ENCODE assay signal across 9 cellular contexts in genomic region chr11:117796456-117797428, GRCh38. TPM values are rescaled to one million over a fixed set of nuclear protein-coding genes. Genes with fewer than 3 reads are reported as not detected.
DNase-seq lines count a peak whose midpoint lies in the region; ATAC-seq lines count a peak whose summit lies in the region.
"Had no signal": no experiment of that assay in that cellular context is flagged by ENCODE, and none has a peak within 500 bp of the region (broad histone marks: within the 10 kb centered on the region; RNA-seq: fewer than 3 reads in every experiment).

A gene with protein sequence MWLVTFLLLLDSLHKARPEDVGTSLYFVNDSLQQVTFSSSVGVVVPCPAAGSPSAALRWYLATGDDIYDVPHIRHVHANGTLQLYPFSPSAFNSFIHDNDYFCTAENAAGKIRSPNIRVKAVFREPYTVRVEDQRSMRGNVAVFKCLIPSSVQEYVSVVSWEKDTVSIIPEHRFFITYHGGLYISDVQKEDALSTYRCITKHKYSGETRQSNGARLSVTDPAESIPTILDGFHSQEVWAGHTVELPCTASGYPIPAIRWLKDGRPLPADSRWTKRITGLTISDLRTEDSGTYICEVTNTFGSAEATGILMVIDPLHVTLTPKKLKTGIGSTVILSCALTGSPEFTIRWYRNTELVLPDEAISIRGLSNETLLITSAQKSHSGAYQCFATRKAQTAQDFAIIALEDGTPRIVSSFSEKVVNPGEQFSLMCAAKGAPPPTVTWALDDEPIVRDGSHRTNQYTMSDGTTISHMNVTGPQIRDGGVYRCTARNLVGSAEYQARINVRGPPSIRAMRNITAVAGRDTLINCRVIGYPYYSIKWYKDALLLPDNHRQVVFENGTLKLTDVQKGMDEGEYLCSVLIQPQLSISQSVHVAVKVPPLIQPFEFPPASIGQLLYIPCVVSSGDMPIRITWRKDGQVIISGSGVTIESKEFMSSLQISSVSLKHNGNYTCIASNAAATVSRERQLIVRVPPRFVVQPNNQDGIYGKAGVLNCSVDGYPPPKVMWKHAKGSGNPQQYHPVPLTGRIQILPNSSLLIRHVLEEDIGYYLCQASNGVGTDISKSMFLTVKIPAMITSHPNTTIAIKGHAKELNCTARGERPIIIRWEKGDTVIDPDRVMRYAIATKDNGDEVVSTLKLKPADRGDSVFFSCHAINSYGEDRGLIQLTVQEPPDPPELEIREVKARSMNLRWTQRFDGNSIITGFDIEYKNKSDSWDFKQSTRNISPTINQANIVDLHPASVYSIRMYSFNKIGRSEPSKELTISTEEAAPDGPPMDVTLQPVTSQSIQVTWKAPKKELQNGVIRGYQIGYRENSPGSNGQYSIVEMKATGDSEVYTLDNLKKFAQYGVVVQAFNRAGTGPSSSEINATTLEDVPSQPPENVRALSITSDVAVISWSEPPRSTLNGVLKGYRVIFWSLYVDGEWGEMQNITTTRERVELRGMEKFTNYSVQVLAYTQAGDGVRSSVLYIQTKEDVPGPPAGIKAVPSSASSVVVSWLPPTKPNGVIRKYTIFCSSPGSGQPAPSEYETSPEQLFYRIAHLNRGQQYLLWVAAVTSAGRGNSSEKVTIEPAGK (N-terminal part only) (minus strand): TSS chr11:117797216. CDS start chr11:117797079, 137 bp downstream.

- H3K9ac ChIP-seq in rectal smooth muscle tissue (ENCODE audit: low read length): no peak within 1 kb of the TSS

- no peaks in the 10 kb centered on the region for H3K36me3 ChIP-seq in rectal smooth muscle tissue (ENCODE audit: control insufficient read depth, insufficient read depth, low read length)

- DNase-seq in DMS 273 (lab: John Stamatoyannopoulos, UW; ENCODE audit: unreplicated experiment) (peak; percentile 52), DMS 273 treated with DMSO at 0.1 percent for 48 hours (lab: John Stamatoyannopoulos, UW) (no peak), left cardiac atrium (peak; percentile 59), HPDE6-E6E7 (ENCODE audit: extremely low spot score) (no peak)
- peak; percentile 54 for DNase-seq in activated T-cell treated with anti-CD3 and anti-CD28 coated beads, Interleukin-2, amount 50 U/mL, for 1 hour

- peak within 1 kb of the TSS; percentile 58 for H3K4me3 ChIP-seq in rectal smooth muscle tissue (ENCODE audit: low read length)

- ATAC-seq in left cardiac atrium (peak; percentile 88 to 92), HG03108 (IDR thresholded peaks at IDR 0.05; ENCODE audit: unreplicated experiment) (no peak), GM18873 (IDR thresholded peaks at IDR 0.05; ENCODE audit: low FRiP score, unreplicated experiment) (no peak)

- no peak within 1 kb of the TSS for H3K27ac ChIP-seq in rectal smooth muscle tissue (ENCODE audit: low read depth, low read length)
- H3K27ac ChIP-seq: 22Rv1 had no signal

- H3K27me3 ChIP-seq in rectal smooth muscle tissue (ENCODE audit: control insufficient read depth, insufficient read depth, low read length): peaks cover 21% of the 10 kb centered on the region

- intact Hi-C loops in left cardiac atrium (cut with DNase I): loop anchor here in 1 of 2 donors (10.0 kb wide), 1 partner anchor 182 kb away; no protein-coding TSS in a partner anchor

- peaks cover 6% of the 10 kb centered on the region for H3K4me1 ChIP-seq in rectal smooth muscle tissue (ENCODE audit: control insufficient read depth, insufficient read depth, low read length)

RNA-seq across cellular contexts. Expression of the gene that starts here (rescaled TPM):
- total RNA-seq in left cardiac atrium: under 1 TPM; 0.76 to 0.88 TPM

Comparison
In these comparisons a context has a peak if more than half of its experiments do, and no peak if none do; other contexts are left out.
1. DNase-seq: peak in DMS 273 (single experiment) and activated T-cell treated with anti-CD3 and anti-CD28 coated beads, Interleukin-2, amount 50 U/mL, for 1 hour (single experiment); none in DMS 273 treated with DMSO at 0.1 percent for 48 hours (single experiment) and HPDE6-E6E7 (single experiment).
2. Peak in DNase-seq and ATAC-seq in left cardiac atrium; RNA of the gene not detected or under 1 TPM.